ENCODE assay signal across 14 cellular contexts in genomic region chr9:95302471-95302870, GRCh38.
"Had no signal": no experiment of that assay in that cellular context is flagged by ENCODE, and none has a peak within 500 bp of the region (broad histone marks: within the 10 kb centered on the region; RNA-seq: fewer than 3 reads in every experiment).

No MANE protein-coding gene starts in this region.

- H3K4me3 Mint-ChIP-seq: activated CD4-positive, alpha-beta memory T cell treated with anti-CD3 and anti-CD28 coated beads, Interleukin-2, amount 10 ng/mL, durations not matched to agents 7 days and 5 days; activated naive CD4-positive, alpha-beta T cell treated with anti-CD3 and anti-CD28 coated beads for 36 hours; immature natural killer cell; nephron; stimulated activated effector memory CD8-positive, alpha-beta T cell treated with anti-CD3 and anti-CD28 coated beads, Interleukin-12 subunit alpha, Interleukin-12 subunit beta, amount 100 ng/mL, for 72 hours; T-helper 1 cell treated with Interleukin-12 subunit alpha and Interleukin-12 subunit beta and Interleukin-4 antibody, amounts not matched to agents 30 μg/mL and 1 μg/mL, for 36 hours had no signal

- ATAC-seq: stimulated activated effector memory CD8-positive, alpha-beta T cell treated with anti-CD3 and anti-CD28 coated beads, Interleukin-12 subunit alpha, Interleukin-12 subunit beta, amount 100 ng/mL, for 72 hours had no signal

- H3K27me3 ChIP-seq: colonic mucosa, tibial artery had no signal

- H3K36me3 ChIP-seq: colonic mucosa, tibial artery had no signal

- H3K4me1 ChIP-seq: colonic mucosa, tibial artery had no signal

- H3K9me3 Mint-ChIP-seq: activated CD4-positive, alpha-beta memory T cell treated with anti-CD3 and anti-CD28 coated beads, Interleukin-2, amount 10 ng/mL, durations not matched to agents 7 days and 5 days; activated naive CD4-positive, alpha-beta T cell treated with anti-CD3 and anti-CD28 coated beads for 36 hours; immature natural killer cell; nephron; stimulated activated effector memory CD8-positive, alpha-beta T cell treated with anti-CD3 and anti-CD28 coated beads, Interleukin-12 subunit alpha, Interleukin-12 subunit beta, amount 100 ng/mL, for 72 hours; T-helper 1 cell treated with Interleukin-12 subunit alpha and Interleukin-12 subunit beta and Interleukin-4 antibody, amounts not matched to agents 30 μg/mL and 1 μg/mL, for 36 hours had no signal

- H3K36me3 Mint-ChIP-seq: stimulated activated effector memory CD8-positive, alpha-beta T cell treated with anti-CD3 and anti-CD28 coated beads, Interleukin-12 subunit alpha, Interleukin-12 subunit beta, amount 100 ng/mL, for 72 hours had no signal

- H3K27ac Mint-ChIP-seq: activated CD4-positive, alpha-beta memory T cell treated with anti-CD3 and anti-CD28 coated beads, Interleukin-2, amount 10 ng/mL, durations not matched to agents 7 days and 5 days; activated naive CD4-positive, alpha-beta T cell treated with anti-CD3 and anti-CD28 coated beads for 36 hours; immature natural killer cell; stimulated activated effector memory CD8-positive, alpha-beta T cell treated with anti-CD3 and anti-CD28 coated beads, Interleukin-12 subunit alpha, Interleukin-12 subunit beta, amount 100 ng/mL, for 72 hours; T-helper 1 cell treated with Interleukin-12 subunit alpha and Interleukin-12 subunit beta and Interleukin-4 antibody, amounts not matched to agents 30 μg/mL and 1 μg/mL, for 36 hours had no signal

- DNase-seq: activated CD4-positive, alpha-beta memory T cell treated with anti-CD3 and anti-CD28 coated beads, Interleukin-2, amount 10 ng/mL, durations not matched to agents 7 days and 5 days; activated naive CD4-positive, alpha-beta T cell treated with anti-CD3 and anti-CD28 coated beads for 36 hours; amniotic stem cell; caudate nucleus; colonic mucosa; effector CD4-positive, alpha-beta T cell; foreskin melanocyte; immature natural killer cell; mesendoderm; nucleus accumbens; tibial artery had no signal

- H3K27ac ChIP-seq: colonic mucosa, tibial artery had no signal

- H3K27me3 Mint-ChIP-seq: activated CD4-positive, alpha-beta memory T cell treated with anti-CD3 and anti-CD28 coated beads, Interleukin-2, amount 10 ng/mL, durations not matched to agents 7 days and 5 days had no signal

- H3K9me3 ChIP-seq: colonic mucosa, tibial artery had no signal

- H3K4me3 ChIP-seq: colonic mucosa, tibial artery had no signal
